ENCODE assay signal across 13 cellular contexts in genomic region chr1:109875874-109876273, GRCh38.
"Had no signal": no experiment of that assay in that cellular context is flagged by ENCODE, and none has a peak within 500 bp of the region (broad histone marks: within the 10 kb centered on the region; RNA-seq: fewer than 3 reads in every experiment).

No MANE protein-coding gene starts in this region.

- DNase-seq: activated CD4-positive, alpha-beta T cell treated with anti-CD3 and anti-CD28 coated beads for 36 hours; activated CD8-positive, alpha-beta memory T cell treated with anti-CD3 and anti-CD28 coated beads, Interleukin-2, amount 50 U/mL, for 4 hours; activated CD8-positive, alpha-beta T cell treated with anti-CD3 and anti-CD28 coated beads for 36 hours; activated naive CD8-positive, alpha-beta T cell treated with anti-CD3 and anti-CD28 coated beads, Interleukin-2, amount 10 ng/mL, durations not matched to agents 7 days and 5 days; activated T-cell treated with anti-CD3 and anti-CD28 coated beads, Interleukin-2, amount 50 U/mL, for 72 hours; effector CD8-positive, alpha-beta T cell; gastrocnemius medialis; pancreas; retina; small intestine; tibial artery had no signal

- FAIRE-seq: pancreas, small intestine had no signal

- ATAC-seq: activated CD4-positive, alpha-beta T cell treated with anti-CD3 and anti-CD28 coated beads for 36 hours; activated CD8-positive, alpha-beta T cell treated with anti-CD3 and anti-CD28 coated beads for 36 hours; activated T-cell treated with anti-CD3 and anti-CD28 coated beads, Interleukin-2, amount 50 U/mL, for 72 hours; gastrocnemius medialis; left lobe of liver; pancreas had no signal

- H3K4me3 ChIP-seq: coronary artery, gastrocnemius medialis, pancreas, tibial artery had no signal

- H3K4me1 ChIP-seq: pancreas had no signal

- H3K27me3 ChIP-seq: gastrocnemius medialis, pancreas, tibial artery had no signal

- H3K36me3 ChIP-seq: gastrocnemius medialis, pancreas, tibial artery had no signal

- H3K9me3 ChIP-seq: gastrocnemius medialis, pancreas, tibial artery had no signal
